Comparison of ENCODE assay signal across 24 cellular contexts in genomic region chr1:151135433-151136385, GRCh38. TPM values are rescaled to one million over a fixed set of nuclear protein-coding genes. Genes with fewer than 3 reads are reported as not detected.
DNase-seq lines count a peak whose midpoint lies in the region; ATAC-seq and TF ChIP-seq lines count a peak whose summit lies in the region.
"Had no signal": no experiment of that assay in that cellular context is flagged by ENCODE, and none has a peak within 500 bp of the region (broad histone marks: within the 10 kb centered on the region; RNA-seq: fewer than 3 reads in every experiment).

No MANE protein-coding gene starts in this region.

- no peaks in the 10 kb centered on the region for H3K9me3 Mint-ChIP-seq in endodermal cell
- H3K9me3 Mint-ChIP-seq: activated naive CD4-positive, alpha-beta T cell treated with anti-CD3 and anti-CD28 coated beads, Interleukin-2, amount 50 U/mL, for 24 hours; CD8-positive, alpha-beta T cell; dendritic cell treated with granulocyte-macrophage colony-stimulating factor and Interleukin-4, amounts not matched to agents 40 ng/mL and 50 ng/mL, for 4 days had no signal

- no peak overlapping the region for H3K27ac ChIP-seq in IMR-90 (ENCODE audit: insufficient read depth, low read length)
- H3K27ac ChIP-seq in endodermal cell (ENCODE audit: low read depth, low read length): no peak overlapping the region
- H3K27ac ChIP-seq: epithelial cell of prostate, left lung had no signal

- no peak overlapping the region for H3K4ac ChIP-seq in IMR-90 (ENCODE audit: low read depth, low read length)

- no peak overlapping the region for H3K18ac ChIP-seq in IMR-90 (ENCODE audit: low read depth, low read length)

- intact Hi-C loops in IMR-90 (cut with micrococcal nuclease): no loop called here

- peaks cover 51% of the 10 kb centered on the region for H3K36me3 Mint-ChIP-seq in endodermal cell (ENCODE audit: low read depth)
- H3K36me3 Mint-ChIP-seq: CD8-positive, alpha-beta T cell had no signal

- no peak overlapping the region for H3K27ac Mint-ChIP-seq in endodermal cell
- H3K27ac Mint-ChIP-seq: activated naive CD4-positive, alpha-beta T cell treated with anti-CD3 and anti-CD28 coated beads, Interleukin-2, amount 50 U/mL, for 24 hours; CD8-positive, alpha-beta T cell; dendritic cell treated with granulocyte-macrophage colony-stimulating factor and Interleukin-4, amounts not matched to agents 40 ng/mL and 50 ng/mL, for 4 days had no signal

- POLR2A ChIA-PET in IMR-90 (lab: Charles Lee; ENCODE audit: unreplicated experiment): no interaction called here

- H3K4me1 Mint-ChIP-seq in endodermal cell: no peaks in the 10 kb centered on the region

- no peak overlapping the region for H3K23ac ChIP-seq in IMR-90 (ENCODE audit: low read depth, low read length)

- no peaks in the 10 kb centered on the region; the same call in 1 of the 2 replicates for H3K9me1 ChIP-seq in IMR-90 (ENCODE audit: insufficient read depth, low read length)

- no peak for TF ChIP-seq RAD21 in IMR-90 (IDR thresholded peaks at IDR 0.05; ENCODE audit: low read length)

- H3K14ac ChIP-seq in IMR-90 (replicated peaks; ENCODE audit: low read depth, low read length): no peak overlapping the region

- no peaks in the 10 kb centered on the region for H3K79me1 ChIP-seq in IMR-90 (ENCODE audit: low read depth in 1 of 2, low read length in 2 of 2)

- dilution Hi-C loops in IMR-90 (cut with HindIII; ENCODE audit: low sequenced_read_pairs, unreplicated experiment): no loop called here

- peak overlapping the region; percentile 58 for H2AK9ac ChIP-seq in IMR-90 (replicated peaks; ENCODE audit: low read depth, low read length, poor library complexity)

- H3K36me3 ChIP-seq in GM06990 (ENCODE audit: control insufficient read depth, insufficient read depth, low read length): no peaks in the 10 kb centered on the region
- H3K36me3 ChIP-seq in IMR-90 (ENCODE audit: control insufficient read depth, insufficient read depth, low read length): peaks cover 11% of the 10 kb centered on the region; the same call in 1 of the 2 replicates
- H3K36me3 ChIP-seq in endodermal cell (ENCODE audit: control insufficient read depth, insufficient read depth, low read length): peaks cover 37% of the 10 kb centered on the region
- H3K36me3 ChIP-seq: left lung had no signal

- H3K27me3 ChIP-seq in GM06990 (replicated peaks; ENCODE audit: control insufficient read depth, insufficient read depth, low read length) (0 out of 2 replicates have a peak, but pooled peaks cover 2% of the 10 kb centered on the region), IMR-90 (ENCODE audit: control insufficient read depth, insufficient read depth, low read length) (peaks cover 7% of the 10 kb centered on the region; the same call in 1 of the 2 replicates), endodermal cell (ENCODE audit: control insufficient read depth, insufficient read depth, low read length, poor library complexity, severe bottlenecking) (no peaks in the 10 kb centered on the region)

- DNase-seq in GM06990 (ENCODE audit: extremely low read depth, insufficient read length): no peak
- DNase-seq in IMR-90: no peak
- DNase-seq in endodermal cell: peak; percentile 63
- DNase-seq in DMS79 treated with DMSO at 0.1 percent for 48 hours (lab: John Stamatoyannopoulos, UW): no peak
- DNase-seq in NCI-H748 treated with DMSO at 0.1 percent for 48 hours (lab: John Stamatoyannopoulos, UW): no peak
- DNase-seq: activated CD4-positive, alpha-beta T cell treated with anti-CD3 and anti-CD28 coated beads, Interleukin-2, amount 50 U/mL, for 4 hours; activated T-cell treated with anti-CD3 and anti-CD28 coated beads, Interleukin-2, amount 50 U/mL, for 1 hour; CD8-positive, alpha-beta T cell; left lung; NCI-H2029; NCI-H510A treated with DMSO at 0.1 percent for 48 hours; occipital lobe; PC-3; stimulated activated CD4-positive, alpha-beta T cell treated with anti-CD3 and anti-CD28 coated beads, Interleukin-4, amount 100 ng/mL, for 24 hours; stimulated activated CD8-positive, alpha-beta memory T cell treated with anti-CD3 and anti-CD28 coated beads, Interleukin-4, amount 100 ng/mL, for 48 hours had no signal

- TF ChIP-seq CTCF in GM06990 (IDR thresholded peaks at IDR 0.05; ENCODE audit: insufficient read depth, low read length, poor library complexity, severe bottlenecking) (peak; percentile 46), IMR-90 (conservative IDR thresholded peaks at IDR 0.05; ENCODE audit: low read depth, low read length) (no peak), endodermal cell (conservative IDR thresholded peaks at IDR 0.05) (peak; percentile 65)

- no peak overlapping the region for H2BK15ac ChIP-seq in IMR-90 (ENCODE audit: low read depth, low read length)

- H4K20me1 ChIP-seq in IMR-90 (ENCODE audit: insufficient read depth, low read length): no peaks in the 10 kb centered on the region

- H3K4me3 ChIP-seq in GM06990 (replicated peaks; ENCODE audit: low read depth, low read length): no peak overlapping the region
- no peak overlapping the region for H3K4me3 ChIP-seq in IMR-90 (ENCODE audit: insufficient read depth, low read depth, low read length)
- H3K4me3 ChIP-seq in endodermal cell (ENCODE audit: low read length): no peak overlapping the region
- H3K4me3 ChIP-seq: left lung had no signal

- BruUV-seq in IMR-90 (replicated peaks; lab: Mats Ljungman, UMichigan): no TSS peak

- in situ Hi-C loops in IMR-90 (cut with MboI; ENCODE audit: low sequenced_read_pairs): no loop called here

- no peak overlapping the region for H3K56ac ChIP-seq in IMR-90 (ENCODE audit: extremely low read depth, insufficient read depth, low read length)

- H4K8ac ChIP-seq in IMR-90 (ENCODE audit: low read depth in 2 of 2, low read length in 2 of 2): no peak overlapping the region

- H4K5ac ChIP-seq in IMR-90 (ENCODE audit: low read depth, low read length): no peak overlapping the region

- 85% methylated on average over 4 of the region's 12 CpGs; no CpG with 5 or more reads in 1 of the 2 experiments for WGBS in IMR-90 (ENCODE audit: extremely low coverage in 2 of 2, insufficient read length in 1 of 2), 2 experiments
- 85 to 93% methylated on average over 8 to 12 of the region's 12 CpGs for WGBS in endodermal cell (ENCODE audit: insufficient coverage in 1 of 2, insufficient read length in 1 of 2), 2 experiments

- H2AFZ ChIP-seq in IMR-90 (replicated peaks; ENCODE audit: low read length, poor library complexity): no peak overlapping the region

- H2BK5ac ChIP-seq in IMR-90 (ENCODE audit: low read depth, low read length, poor library complexity, severe bottlenecking): no peak overlapping the region

- H3K27me3 Mint-ChIP-seq in endodermal cell (ENCODE audit: insufficient read depth): peaks cover 20% of the 10 kb centered on the region
- H3K27me3 Mint-ChIP-seq: activated naive CD4-positive, alpha-beta T cell treated with anti-CD3 and anti-CD28 coated beads, Interleukin-2, amount 50 U/mL, for 24 hours had no signal

- H2BK20ac ChIP-seq in IMR-90 (ENCODE audit: low read depth, low read length): no peak overlapping the region

- no peak overlapping the region for H3K9ac ChIP-seq in IMR-90 (ENCODE audit: low read depth, low read length)
- H3K9ac ChIP-seq in endodermal cell (ENCODE audit: extremely low read depth, low read length, poor library complexity, severe bottlenecking): no peak overlapping the region

- H2BK120ac ChIP-seq in IMR-90 (ENCODE audit: low read depth, low read length): no peak overlapping the region

- no peak overlapping the region for H3K4me2 ChIP-seq in IMR-90 (ENCODE audit: low read depth, low read length)

- ATAC-seq in IMR-90 (ENCODE audit: low read depth): no peak
- no peak for ATAC-seq in GM21360 (IDR thresholded peaks at IDR 0.05; ENCODE audit: unreplicated experiment)
- ATAC-seq: CD8-positive, alpha-beta T cell; left lung; PC-3 had no signal

- H3K4me3 Mint-ChIP-seq in endodermal cell: no peak overlapping the region
- H3K4me3 Mint-ChIP-seq: activated naive CD4-positive, alpha-beta T cell treated with anti-CD3 and anti-CD28 coated beads, Interleukin-2, amount 50 U/mL, for 24 hours; brain; CD8-positive, alpha-beta T cell; dendritic cell treated with granulocyte-macrophage colony-stimulating factor and Interleukin-4, amounts not matched to agents 40 ng/mL and 50 ng/mL, for 4 days had no signal

- H3K9me3 ChIP-seq in IMR-90 (ENCODE audit: control insufficient read depth, insufficient read depth, low read length): no peaks in the 10 kb centered on the region
- no peaks in the 10 kb centered on the region for H3K9me3 ChIP-seq in endodermal cell (ENCODE audit: control insufficient read depth, low read length)
- H3K9me3 ChIP-seq: left lung had no signal

- CTCF ChIA-PET in IMR-90 (lab: Yijun Ruan, JAX): interaction anchor here (0.8 kb wide), 1 partner anchor 13 kb away, joined by 3 read pairs; no protein-coding TSS in a partner anchor

- no peak for TF ChIP-seq POLR2A in IMR-90 (IDR thresholded peaks at IDR 0.05; ENCODE audit: low read depth, low read length)

- H4K91ac ChIP-seq in IMR-90 (ENCODE audit: insufficient read depth, low read depth, low read length): no peak overlapping the region

- no peaks in the 10 kb centered on the region for H3K4me1 ChIP-seq in IMR-90 (ENCODE audit: control insufficient read depth, insufficient read depth, low read length)
- no peaks in the 10 kb centered on the region for H3K4me1 ChIP-seq in endodermal cell (ENCODE audit: control insufficient read depth, insufficient read depth, low read length)

- no peak overlapping the region for H2AK5ac ChIP-seq in IMR-90 (ENCODE audit: low read depth, low read length)

RNA-seq across cellular contexts. Expression of gene SEMA6C, which starts 10.7 kb away (rescaled TPM):
- total RNA-seq in IMR-90 (2012; rRNA removed) (0.36 and 0.56 TPM in 2 replicates), endodermal cell (10 to 100 TPM; 23.8 to 26.5 TPM)
- 2.0 and 2.6 TPM in 2 replicates for polyA plus RNA-seq in IMR-90 (2012; rRNA removed)
- 1.6 and 17.4 TPM in 2 replicates for polyA plus RNA-seq in IMR-90 (2012; cell fraction: cytosol; rRNA removed)
- polyA plus RNA-seq in IMR-90 (2012; cell fraction: nucleus; rRNA removed; ENCODE audit: low replicate concordance): 16.8 and 119 TPM in 2 replicates
- 33.4 TPM for polyA plus RNA-seq in endodermal cell (2013, experiment 1 of 2)
- polyA plus RNA-seq in endodermal cell (2013, experiment 2 of 2): 32.0 TPM

RNA-seq across cellular contexts. Expression of gene TNFAIP8L2, which starts 20.7 kb away (rescaled TPM):
- not detected in 2 replicates for total RNA-seq in IMR-90 (2012; rRNA removed)
- polyA plus RNA-seq in IMR-90 (2012; rRNA removed): not detected in 2 replicates
- polyA plus RNA-seq in IMR-90 (2012; cell fraction: cytosol; rRNA removed): not detected in 2 replicates
- not detected in 2 replicates for polyA plus RNA-seq in IMR-90 (2012; cell fraction: nucleus; rRNA removed; ENCODE audit: low replicate concordance)
- total RNA-seq in endodermal cell: not detected
- polyA plus RNA-seq in endodermal cell (2013, experiment 1 of 2): not detected
- polyA plus RNA-seq in endodermal cell (2013, experiment 2 of 2): not detected
- total RNA-seq: H4, PC-3 had no signal
- polyA plus RNA-seq: AG04450 had no signal

RNA-seq across cellular contexts. Expression of gene LYSMD1, which starts 30.0 kb away (rescaled TPM):
- total RNA-seq in IMR-90 (2012; rRNA removed) (9.2 and 10.4 TPM in 2 replicates), endodermal cell (10 to 100 TPM in 1 of 2 donors, 1 to 10 TPM in 1; 9.1 to 13.0 TPM)
- 5.0 and 5.9 TPM in 2 replicates for polyA plus RNA-seq in IMR-90 (2012; rRNA removed)
- 2.3 and 3.1 TPM in 2 replicates for polyA plus RNA-seq in IMR-90 (2012; cell fraction: cytosol; rRNA removed)
- polyA plus RNA-seq in IMR-90 (2012; cell fraction: nucleus; rRNA removed; ENCODE audit: low replicate concordance): 2.6 and 6.2 TPM in 2 replicates
- 14.1 TPM for polyA plus RNA-seq in endodermal cell (2013, experiment 1 of 2)
- polyA plus RNA-seq in endodermal cell (2013, experiment 2 of 2): 12.1 TPM

RNA-seq across cellular contexts. Expression of gene SCNM1, which starts 30.2 kb away (rescaled TPM):
- total RNA-seq in IMR-90 (2012; rRNA removed) (22.2 and 27.4 TPM in 2 replicates), endodermal cell (10 to 100 TPM; 41.1 to 44.8 TPM)
- 33.2 and 35.3 TPM in 2 replicates for polyA plus RNA-seq in IMR-90 (2012; rRNA removed)
- 15.6 and 31.7 TPM in 2 replicates for polyA plus RNA-seq in IMR-90 (2012; cell fraction: cytosol; rRNA removed)
- polyA plus RNA-seq in IMR-90 (2012; cell fraction: nucleus; rRNA removed; ENCODE audit: low replicate concordance): 20.3 and 49.2 TPM in 2 replicates
- 50.6 TPM for polyA plus RNA-seq in endodermal cell (2013, experiment 1 of 2)
- polyA plus RNA-seq in endodermal cell (2013, experiment 2 of 2): 43.5 TPM

RNA-seq across cellular contexts. Expression of gene TMOD4, which starts 40.1 kb away (rescaled TPM):
- not detected in 2 replicates for total RNA-seq in IMR-90 (2012; rRNA removed)
- 0.22 and 0.27 TPM in 2 replicates for polyA plus RNA-seq in IMR-90 (2012; rRNA removed)
- polyA plus RNA-seq in IMR-90 (2012; cell fraction: cytosol; rRNA removed): 0.12 and 0.36 TPM in 2 replicates
- polyA plus RNA-seq in IMR-90 (2012; cell fraction: nucleus; rRNA removed; ENCODE audit: low replicate concordance): 0.63 and 0.87 TPM in 2 replicates
- total RNA-seq in endodermal cell: 1 to 10 TPM; 1.0 to 1.9 TPM
- 0.64 TPM for polyA plus RNA-seq in endodermal cell (2013, experiment 1 of 2)
- not detected for polyA plus RNA-seq in endodermal cell (2013, experiment 2 of 2)
- total RNA-seq: frontal cortex, occipital lobe, temporal lobe had no signal
- polyA plus RNA-seq: AG04450 had no signal

Comparison
In these comparisons a context has a peak if more than half of its experiments do, and no peak if none do; other contexts are left out.
1. RNA of gene SEMA6C, which starts 10.7 kb away (total RNA-seq): 23.8 to 26.5 TPM in endodermal cell; 0.36 to 0.56 TPM in IMR-90; every median in the first group is over 10 times any median in the second.